In genomic region chr13:90039516-90039915, GRCh38 we compare ENCODE assay signal across 34 cellular contexts.
"Had no signal": no experiment of that assay in that cellular context is flagged by ENCODE, and none has a peak within 500 bp of the region (broad histone marks: within the 10 kb centered on the region; RNA-seq: fewer than 3 reads in every experiment).

No MANE protein-coding gene starts in this region.

- H3K27ac ChIP-seq: PC-9, RWPE1, SJCRH30, SK-N-MC had no signal

- H3K9me3 ChIP-seq: MG63, SJCRH30 had no signal

- H3K36me3 ChIP-seq: MG63, SJCRH30 had no signal

- DNase-seq: Kasumi-1, MG63, NCI-H1048, NCI-H1092 treated with DMSO at 0.1 percent for 48 hours, NCI-H1105 treated with DMSO at 0.1 percent for 48 hours, NCI-H1417, NCI-H1436, NCI-H146, NCI-H1694, NCI-H187, NCI-H1930, NCI-H2029 treated with DMSO at 0.1 percent for 48 hours, NCI-H2081 treated with DMSO at 0.1 percent for 48 hours, NCI-H2107, NCI-H2171, NCI-H226, NCI-H446 treated with DMSO at 0.1 percent for 48 hours, NCI-H510A, NCI-H524, NCI-H526, NCI-H69, NCI-H748 treated with DMSO at 0.1 percent for 48 hours, NCI-H82, PC-9, SHP77, SIG-M5, SJCRH30, T-cell had no signal

- ATAC-seq: Panc1, Right ventricle myocardium inferior, SK-N-SH treated with all-trans-retinoic acid at 6 μM for 48 hours, T-cell had no signal

- H3K4me2 ChIP-seq: PC-9 had no signal

- H2AFZ ChIP-seq: PC-9 had no signal

- H3K27me3 ChIP-seq: MG63, SJCRH30 had no signal

- H3K4me3 ChIP-seq: MG63, PC-9, SJCRH30, SK-N-MC had no signal

- H3K4me1 ChIP-seq: SJCRH30 had no signal

- FAIRE-seq: RCC 7860 had no signal
